Comparison of ENCODE assay signal across 30 cellular contexts in the genomic region with DNA sequence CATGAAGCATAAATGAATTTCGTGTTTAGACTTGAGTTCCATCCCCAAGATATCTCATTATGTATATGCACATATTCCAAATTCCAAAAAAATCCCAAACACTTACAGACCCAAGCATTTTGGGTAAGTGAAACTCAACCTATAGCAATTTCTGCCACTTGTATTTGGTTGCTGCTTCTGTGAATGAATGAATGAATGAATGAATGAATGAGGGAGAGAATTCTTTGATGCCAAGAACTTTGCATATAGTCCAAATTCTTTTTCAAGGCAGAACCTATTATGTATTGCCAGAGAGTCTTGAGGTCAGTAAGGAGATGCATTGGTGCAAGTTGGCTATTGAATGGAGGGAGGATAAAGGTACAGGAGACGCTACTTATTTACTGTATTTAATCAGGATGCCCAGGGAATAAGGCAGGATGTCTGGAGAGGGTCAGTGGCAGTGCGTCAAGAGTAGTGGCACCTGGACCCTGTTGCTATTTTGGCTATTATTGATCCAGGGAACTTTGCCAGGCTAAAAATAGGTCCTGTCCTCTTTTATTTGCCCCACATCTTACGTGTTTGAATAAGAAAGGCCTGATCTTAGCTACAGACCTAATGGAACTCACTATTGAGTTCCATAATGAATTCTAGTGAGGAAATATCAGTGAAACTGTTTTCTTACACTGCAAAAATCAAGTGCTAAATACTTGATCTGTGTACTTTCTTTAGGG.
"Had no signal": no experiment of that assay in that cellular context is flagged by ENCODE, and none has a peak within 500 bp of the region (broad histone marks: within the 10 kb centered on the region; RNA-seq: fewer than 3 reads in every experiment).

No MANE protein-coding gene starts in this region.

- H3K27ac ChIP-seq: ascending aorta, breast epithelium, coronary artery, epithelial cell of prostate, esophagus squamous epithelium had no signal

- ATAC-seq: activated CD4-positive, alpha-beta T cell treated with anti-CD3 and anti-CD28 coated beads for 36 hours; activated CD8-positive, alpha-beta memory T cell treated with anti-CD3 and anti-CD28 coated beads, Interleukin-2, amount 10 ng/mL, durations not matched to agents 7 days and 5 days; activated CD8-positive, alpha-beta T cell treated with anti-CD3 and anti-CD28 coated beads, Interleukin-2, amount 10 ng/mL, durations not matched to agents 7 days and 5 days; activated naive CD4-positive, alpha-beta T cell treated with anti-CD3 and anti-CD28 coated beads, Interleukin-2, amount 50 U/mL, for 72 hours; effector memory CD8-positive, alpha-beta T cell had no signal

- H3K4me1 Mint-ChIP-seq: activated CD4-positive, alpha-beta T cell treated with anti-CD3 and anti-CD28 coated beads for 36 hours; activated CD4-positive, alpha-beta T cell treated with anti-CD3 and anti-CD28 coated beads, Interleukin-2, amount 10 ng/mL, durations not matched to agents 24 days and 14 days; activated CD8-positive, alpha-beta memory T cell treated with anti-CD3 and anti-CD28 coated beads, Interleukin-2, amount 10 ng/mL, durations not matched to agents 7 days and 5 days; activated naive CD4-positive, alpha-beta T cell treated with anti-CD3 and anti-CD28 coated beads, Interleukin-2, amount 10 ng/mL, durations not matched to agents 7 days and 5 days; activated naive CD8-positive, alpha-beta T cell treated with anti-CD3 and anti-CD28 coated beads, Interleukin-2, amount 10 ng/mL, durations not matched to agents 7 days and 5 days; brain; central memory CD8-positive, alpha-beta T cell had no signal

- H3K4me1 ChIP-seq: ascending aorta, breast epithelium, esophagus squamous epithelium had no signal

- H3K4me3 ChIP-seq: ascending aorta, breast epithelium, coronary artery, esophagus squamous epithelium had no signal

- H3K27ac Mint-ChIP-seq: activated CD4-positive, alpha-beta memory T cell treated with anti-CD3 and anti-CD28 coated beads for 36 hours; activated CD4-positive, alpha-beta T cell treated with anti-CD3 and anti-CD28 coated beads for 36 hours; activated CD4-positive, alpha-beta T cell treated with anti-CD3 and anti-CD28 coated beads, Interleukin-2, amount 10 ng/mL, durations not matched to agents 24 days and 14 days; activated CD8-positive, alpha-beta memory T cell treated with anti-CD3 and anti-CD28 coated beads, Interleukin-2, amount 10 ng/mL, durations not matched to agents 7 days and 5 days; activated CD8-positive, alpha-beta T cell treated with anti-CD3 and anti-CD28 coated beads, Interleukin-2, amount 10 ng/mL, durations not matched to agents 7 days and 5 days; activated naive CD4-positive, alpha-beta T cell treated with anti-CD3 and anti-CD28 coated beads, Interleukin-2, amount 10 ng/mL, durations not matched to agents 7 days and 5 days; activated naive CD4-positive, alpha-beta T cell treated with anti-CD3 and anti-CD28 coated beads, Interleukin-2, amount 50 U/mL, for 72 hours; activated naive CD8-positive, alpha-beta T cell treated with anti-CD3 and anti-CD28 coated beads, Interleukin-2, amount 10 ng/mL, durations not matched to agents 7 days and 5 days; activated T-helper 1 cell treated with anti-CD3 and anti-CD28 coated beads, Interleukin-12 subunit alpha, Interleukin-12 subunit beta, Interleukin-2, Interleukin-4 antibody, amounts not matched to agents 30 ng/mL and 10 ng/mL and 1 ng/mL, durations not matched to agents 14 hours and 24 hours and 36 hours; brain; dendritic cell treated with granulocyte-macrophage colony-stimulating factor and Interleukin-4, amounts not matched to agents 40 ng/mL and 50 ng/mL, for 4 days; effector memory CD8-positive, alpha-beta T cell had no signal

- H3K27me3 Mint-ChIP-seq: activated CD4-positive, alpha-beta memory T cell treated with anti-CD3 and anti-CD28 coated beads for 36 hours; activated CD4-positive, alpha-beta T cell treated with anti-CD3 and anti-CD28 coated beads for 36 hours; activated CD4-positive, alpha-beta T cell treated with anti-CD3 and anti-CD28 coated beads, Interleukin-2, amount 10 ng/mL, durations not matched to agents 24 days and 14 days; activated CD8-positive, alpha-beta memory T cell treated with anti-CD3 and anti-CD28 coated beads, Interleukin-2, amount 10 ng/mL, durations not matched to agents 7 days and 5 days; activated naive CD4-positive, alpha-beta T cell treated with anti-CD3 and anti-CD28 coated beads, Interleukin-2, amount 10 ng/mL, durations not matched to agents 7 days and 5 days; activated naive CD8-positive, alpha-beta T cell treated with anti-CD3 and anti-CD28 coated beads, Interleukin-2, amount 10 ng/mL, durations not matched to agents 7 days and 5 days; central memory CD8-positive, alpha-beta T cell; dendritic cell treated with granulocyte-macrophage colony-stimulating factor and Interleukin-4, amounts not matched to agents 40 ng/mL and 50 ng/mL, for 4 days; effector memory CD8-positive, alpha-beta T cell had no signal

- H3K4me3 Mint-ChIP-seq: activated CD4-positive, alpha-beta memory T cell treated with anti-CD3 and anti-CD28 coated beads for 36 hours; activated CD4-positive, alpha-beta T cell treated with anti-CD3 and anti-CD28 coated beads for 36 hours; activated CD4-positive, alpha-beta T cell treated with anti-CD3 and anti-CD28 coated beads, Interleukin-2, amount 10 ng/mL, durations not matched to agents 24 days and 14 days; activated CD8-positive, alpha-beta memory T cell treated with anti-CD3 and anti-CD28 coated beads, Interleukin-2, amount 10 ng/mL, durations not matched to agents 7 days and 5 days; activated CD8-positive, alpha-beta T cell treated with anti-CD3 and anti-CD28 coated beads, Interleukin-2, amount 10 ng/mL, durations not matched to agents 7 days and 5 days; activated naive CD4-positive, alpha-beta T cell treated with anti-CD3 and anti-CD28 coated beads, Interleukin-2, amount 10 ng/mL, durations not matched to agents 7 days and 5 days; activated naive CD8-positive, alpha-beta T cell treated with anti-CD3 and anti-CD28 coated beads, Interleukin-2, amount 10 ng/mL, durations not matched to agents 7 days and 5 days; activated T-helper 1 cell treated with anti-CD3 and anti-CD28 coated beads, Interleukin-12 subunit alpha, Interleukin-12 subunit beta, Interleukin-2, Interleukin-4 antibody, amounts not matched to agents 30 ng/mL and 10 ng/mL and 1 ng/mL, durations not matched to agents 14 hours and 24 hours and 36 hours; brain; central memory CD8-positive, alpha-beta T cell; dendritic cell treated with granulocyte-macrophage colony-stimulating factor and Interleukin-4, amounts not matched to agents 40 ng/mL and 50 ng/mL, for 4 days; effector memory CD8-positive, alpha-beta T cell had no signal

- FAIRE-seq: endothelial cell of umbilical vein, frontal cortex had no signal

- H3K9me3 Mint-ChIP-seq: activated CD4-positive, alpha-beta memory T cell treated with anti-CD3 and anti-CD28 coated beads for 36 hours; activated CD4-positive, alpha-beta T cell treated with anti-CD3 and anti-CD28 coated beads, Interleukin-2, amount 10 ng/mL, durations not matched to agents 24 days and 14 days; activated naive CD4-positive, alpha-beta T cell treated with anti-CD3 and anti-CD28 coated beads, Interleukin-2, amount 10 ng/mL, durations not matched to agents 7 days and 5 days; activated naive CD4-positive, alpha-beta T cell treated with anti-CD3 and anti-CD28 coated beads, Interleukin-2, amount 50 U/mL, for 72 hours; activated naive CD8-positive, alpha-beta T cell treated with anti-CD3 and anti-CD28 coated beads, Interleukin-2, amount 10 ng/mL, durations not matched to agents 7 days and 5 days; activated T-helper 1 cell treated with anti-CD3 and anti-CD28 coated beads, Interleukin-12 subunit alpha, Interleukin-12 subunit beta, Interleukin-2, Interleukin-4 antibody, amounts not matched to agents 30 ng/mL and 10 ng/mL and 1 ng/mL, durations not matched to agents 14 hours and 24 hours and 36 hours; brain; central memory CD8-positive, alpha-beta T cell; dendritic cell treated with granulocyte-macrophage colony-stimulating factor and Interleukin-4, amounts not matched to agents 40 ng/mL and 50 ng/mL, for 4 days; effector memory CD8-positive, alpha-beta T cell had no signal

- H3K9me3 ChIP-seq: ascending aorta, breast epithelium, esophagus squamous epithelium had no signal

- DNase-seq: activated CD4-positive, alpha-beta memory T cell treated with anti-CD3 and anti-CD28 coated beads for 36 hours; activated CD4-positive, alpha-beta T cell treated with anti-CD3 and anti-CD28 coated beads for 36 hours; activated CD4-positive, alpha-beta T cell treated with anti-CD3 and anti-CD28 coated beads, Interleukin-2, amount 10 ng/mL, durations not matched to agents 24 days and 14 days; activated CD4-positive, CD25-positive, alpha-beta regulatory T cell; activated CD4-positive, CD25-positive, alpha-beta regulatory T cell treated with anti-CD3 and anti-CD28 coated beads, Interleukin-2, amount 50 U/mL, for 72 hours; activated CD8-positive, alpha-beta memory T cell treated with anti-CD3 and anti-CD28 coated beads, Interleukin-2, amount 10 ng/mL, durations not matched to agents 7 days and 5 days; activated CD8-positive, alpha-beta memory T cell treated with anti-CD3 and anti-CD28 coated beads, Interleukin-2, amount 50 U/mL, for 4 hours; activated CD8-positive, alpha-beta T cell treated with anti-CD3 and anti-CD28 coated beads, Interleukin-2, amount 10 ng/mL, durations not matched to agents 7 days and 5 days; activated gamma-delta T cell; activated naive CD4-positive, alpha-beta T cell; activated naive CD4-positive, alpha-beta T cell treated with anti-CD3 and anti-CD28 coated beads, Interleukin-2, amount 10 ng/mL, durations not matched to agents 7 days and 5 days; activated naive CD8-positive, alpha-beta T cell treated with anti-CD3 and anti-CD28 coated beads, Interleukin-2, amount 10 ng/mL, durations not matched to agents 7 days and 5 days; activated T-cell treated with anti-CD3 and anti-CD28 coated beads, Interleukin-2, amount 50 U/mL, for 1 hour; activated T-cell treated with anti-CD3 and anti-CD28 coated beads, Interleukin-2, amount 50 U/mL, for 48 hours; effector CD4-positive, alpha-beta T cell; effector memory CD8-positive, alpha-beta T cell; esophagus squamous epithelium; head of caudate nucleus; T-helper 2 cell had no signal

- H3K27me3 ChIP-seq: ascending aorta, breast epithelium, esophagus squamous epithelium had no signal
